17 cellular contexts compared by ENCODE assay signal in genomic region chr10:13711281-13711680, GRCh38.
DNase-seq lines count a peak whose midpoint lies in the region; ATAC-seq and TF ChIP-seq lines count a peak whose summit lies in the region.
"Had no signal": no experiment of that assay in that cellular context is flagged by ENCODE, and none has a peak within 500 bp of the region (broad histone marks: within the 10 kb centered on the region; RNA-seq: fewer than 3 reads in every experiment).

No MANE protein-coding gene starts in this region.

- no peaks in the 10 kb centered on the region for H3K9me3 ChIP-seq in BLaER1 treated with 17β-estradiol and CSF1 and Interleukin-3, amounts not matched to agents 10 nM and 100 nM (replicated peaks in 1 of 11)
- H3K9me3 ChIP-seq in endodermal cell (ENCODE audit: control insufficient read depth, low read length) (no peaks in the 10 kb centered on the region), neuronal stem cell (replicated peaks in 1 of 2; ENCODE audit: control insufficient read depth in 2 of 2, insufficient read depth in 1 of 2, low read depth in 1 of 2, low read length in 2 of 2) (no peaks in the 10 kb centered on the region)

- no peak overlapping the region for H4K91ac ChIP-seq in neuronal stem cell (ENCODE audit: low read depth, low read length, poor library complexity)

- no peak overlapping the region for H3K14ac ChIP-seq in neuronal stem cell (ENCODE audit: low read length)

- peak overlapping the region; percentile 92 for H3K27ac Mint-ChIP-seq in HFFc6
- H3K27ac Mint-ChIP-seq in endodermal cell: peak overlapping the region; percentile 56
- H3K27ac Mint-ChIP-seq: CD4-positive, alpha-beta memory T cell had no signal

- peak overlapping the region in 10 of 11 experiments; percentile 16 to 89 (median 84); a peak in 14 of 22 replicates for H3K27ac ChIP-seq in BLaER1 treated with 17β-estradiol and CSF1 and Interleukin-3, amounts not matched to agents 10 nM and 100 nM
- H3K27ac ChIP-seq in endodermal cell (ENCODE audit: low read depth, low read length) (no peak overlapping the region), neuronal stem cell (replicated peaks; ENCODE audit: low read length) (no peak overlapping the region)

- H3K36me3 Mint-ChIP-seq in HFFc6 (ENCODE audit: low read depth): peaks cover 33% of the 10 kb centered on the region
- no peaks in the 10 kb centered on the region for H3K36me3 Mint-ChIP-seq in endodermal cell (ENCODE audit: low read depth)
- H3K36me3 Mint-ChIP-seq: CD4-positive, alpha-beta memory T cell had no signal

- peak overlapping the region in 8 of 11 experiments; percentile 19 to 95 (median 82); a peak in 12 of 22 replicates for H3K4me2 ChIP-seq in BLaER1 treated with 17β-estradiol and CSF1 and Interleukin-3, amounts not matched to agents 10 nM and 100 nM
- no peak overlapping the region for H3K4me2 ChIP-seq in neuronal stem cell (ENCODE audit: insufficient read depth, low read length, poor library complexity, severe bottlenecking)

- no peak for DNase-seq in HFFc6
- DNase-seq in endodermal cell: no peak
- DNase-seq in neuronal stem cell (ENCODE audit: low spot score): no peak
- DNase-seq in NOMO-1 (lab: John Stamatoyannopoulos, UW; ENCODE audit: unreplicated experiment in 2 of 2): no peak
- DNase-seq: CD4-positive, alpha-beta memory T cell; DND-41; GDM1; GOT3; Karpas-422; NCI-H1694 treated with DMSO at 0.1 percent for 48 hours; NCI-H446 treated with DMSO at 0.1 percent for 48 hours; NCI-H774; SIG-M5 had no signal

- peaks cover 43 to 86% (median 65%) of the 10 kb centered on the region in 10 experiments for H3K4me1 ChIP-seq in BLaER1 treated with 17β-estradiol and CSF1 and Interleukin-3, amounts not matched to agents 10 nM and 100 nM
- H3K4me1 ChIP-seq in endodermal cell (ENCODE audit: control insufficient read depth, insufficient read depth, low read length): peaks cover 7% of the 10 kb centered on the region
- H3K4me1 ChIP-seq in neuronal stem cell (ENCODE audit: control insufficient read depth in 2 of 2, insufficient read depth in 1 of 2, low read depth in 1 of 2, low read length in 2 of 2): peaks cover 22 to 41% of the 10 kb centered on the region in 2 donors

- H2BK15ac ChIP-seq in neuronal stem cell (ENCODE audit: low read length): no peak overlapping the region

- H3K36me3 ChIP-seq in BLaER1 treated with 17β-estradiol and CSF1 and Interleukin-3, amounts not matched to agents 10 nM and 100 nM: no peaks in the 10 kb centered on the region
- H3K36me3 ChIP-seq in endodermal cell (ENCODE audit: control insufficient read depth, insufficient read depth, low read length) (no peaks in the 10 kb centered on the region), neuronal stem cell (replicated peaks in 1 of 2; ENCODE audit: control insufficient read depth in 2 of 2, insufficient read depth in 2 of 2, low read length in 2 of 2) (peaks cover 0 to 35% of the 10 kb centered on the region in 2 donors)

- H3K9me3 Mint-ChIP-seq in HFFc6 (peaks cover 6% of the 10 kb centered on the region; the same call in 1 of the 2 replicates), endodermal cell (no peaks in the 10 kb centered on the region)
- H3K9me3 Mint-ChIP-seq: CD4-positive, alpha-beta memory T cell had no signal

- no peak overlapping the region for H4K8ac ChIP-seq in neuronal stem cell (ENCODE audit: low read depth, low read length)

- H3K4me3 ChIP-seq in BLaER1 treated with 17β-estradiol and CSF1 and Interleukin-3, amounts not matched to agents 10 nM and 100 nM: no peak overlapping the region
- H3K4me3 ChIP-seq in endodermal cell (ENCODE audit: low read length): no peak overlapping the region
- no peak overlapping the region for H3K4me3 ChIP-seq in neuronal stem cell (ENCODE audit: low read length in 2 of 2)

- H3K4me1 Mint-ChIP-seq in HFFc6 (ENCODE audit: low read depth) (peaks cover 94% of the 10 kb centered on the region), endodermal cell (peaks cover 49% of the 10 kb centered on the region)

- no peak overlapping the region for H2BK12ac ChIP-seq in neuronal stem cell (ENCODE audit: low read length)

- peak overlapping the region; percentile 32 for H3K18ac ChIP-seq in neuronal stem cell (ENCODE audit: low read length)

- no peak overlapping the region for H3K23ac ChIP-seq in neuronal stem cell (ENCODE audit: low read depth, low read length, poor library complexity)

- no peaks in the 10 kb centered on the region for H3K27me3 ChIP-seq in BLaER1 treated with 17β-estradiol and CSF1 and Interleukin-3, amounts not matched to agents 10 nM and 100 nM
- no peaks in the 10 kb centered on the region for H3K27me3 ChIP-seq in endodermal cell (ENCODE audit: control insufficient read depth, insufficient read depth, low read length, poor library complexity, severe bottlenecking)
- H3K27me3 ChIP-seq in neuronal stem cell (ENCODE audit: control insufficient read depth in 3 of 3, insufficient read depth in 3 of 3, low read depth in 1 of 3, low read length in 3 of 3): no peaks in the 10 kb centered on the region

- H2AK5ac ChIP-seq in neuronal stem cell (ENCODE audit: low read depth, low read length): no peak overlapping the region

- TF ChIP-seq CTCF in HFFc6 (IDR thresholded peaks at IDR 0.05) (no peak), endodermal cell (conservative IDR thresholded peaks at IDR 0.05) (no peak)

- no peak for ATAC-seq in HG03045 (IDR thresholded peaks at IDR 0.05; ENCODE audit: unreplicated experiment)
- no peak for ATAC-seq in HG03025 (IDR thresholded peaks at IDR 0.05; ENCODE audit: low FRiP score, unreplicated experiment)

- no peaks in the 10 kb centered on the region for H3K79me1 ChIP-seq in neuronal stem cell (ENCODE audit: low read depth, low read length)

- H3K4me3 Mint-ChIP-seq in HFFc6: no peak overlapping the region
- H3K4me3 Mint-ChIP-seq in endodermal cell: no peak overlapping the region
- H3K4me3 Mint-ChIP-seq: B cell; CD4-positive, alpha-beta memory T cell had no signal

- no peak overlapping the region for H2AFZ ChIP-seq in neuronal stem cell (ENCODE audit: low read length)

- no peak overlapping the region for H2BK120ac ChIP-seq in neuronal stem cell (ENCODE audit: low read depth, low read length)

- no peak overlapping the region for H2BK5ac ChIP-seq in neuronal stem cell (ENCODE audit: low read length)

- no peak overlapping the region; a peak in 1 of 22 replicates for H3K9ac ChIP-seq in BLaER1 treated with 17β-estradiol and CSF1 and Interleukin-3, amounts not matched to agents 10 nM and 100 nM
- no peak overlapping the region for H3K9ac ChIP-seq in endodermal cell (ENCODE audit: extremely low read depth, low read length, poor library complexity, severe bottlenecking)
- no peak overlapping the region for H3K9ac ChIP-seq in neuronal stem cell (ENCODE audit: low read depth, low read length, poor library complexity)

- H3K27me3 Mint-ChIP-seq in HFFc6 (ENCODE audit: insufficient read depth) (peaks cover 4% of the 10 kb centered on the region; the same call in 1 of the 2 replicates), endodermal cell (ENCODE audit: insufficient read depth) (no peaks in the 10 kb centered on the region)

- H4K20me1 ChIP-seq in BLaER1 treated with 17β-estradiol and CSF1 and Interleukin-3, amounts not matched to agents 10 nM and 100 nM: no peaks in the 10 kb centered on the region

- no peak overlapping the region for H3K4ac ChIP-seq in neuronal stem cell (ENCODE audit: low read length)

- 91 to 93% methylated on average over 6 to 9 of the region's 9 CpGs for WGBS in endodermal cell (ENCODE audit: insufficient coverage in 1 of 2, insufficient read length in 1 of 2), 2 experiments
- WGBS in neuronal stem cell (ENCODE audit: extremely low coverage in 2 of 2, insufficient read length in 2 of 2, insufficient replicate concordance in 1 of 2), 2 donors: no CpG with 5 or more reads among the region's 9 CpGs

Comparison
In these comparisons a context has a peak if more than half of its experiments do, and no peak if none do; other contexts are left out.
1. H3K27ac ChIP-seq: peak in BLaER1 treated with 17β-estradiol and CSF1 and Interleukin-3, amounts not matched to agents 10 nM and 100 nM (10 of 11); none in endodermal cell (single experiment) and neuronal stem cell (single experiment).